In the genomic region with DNA sequence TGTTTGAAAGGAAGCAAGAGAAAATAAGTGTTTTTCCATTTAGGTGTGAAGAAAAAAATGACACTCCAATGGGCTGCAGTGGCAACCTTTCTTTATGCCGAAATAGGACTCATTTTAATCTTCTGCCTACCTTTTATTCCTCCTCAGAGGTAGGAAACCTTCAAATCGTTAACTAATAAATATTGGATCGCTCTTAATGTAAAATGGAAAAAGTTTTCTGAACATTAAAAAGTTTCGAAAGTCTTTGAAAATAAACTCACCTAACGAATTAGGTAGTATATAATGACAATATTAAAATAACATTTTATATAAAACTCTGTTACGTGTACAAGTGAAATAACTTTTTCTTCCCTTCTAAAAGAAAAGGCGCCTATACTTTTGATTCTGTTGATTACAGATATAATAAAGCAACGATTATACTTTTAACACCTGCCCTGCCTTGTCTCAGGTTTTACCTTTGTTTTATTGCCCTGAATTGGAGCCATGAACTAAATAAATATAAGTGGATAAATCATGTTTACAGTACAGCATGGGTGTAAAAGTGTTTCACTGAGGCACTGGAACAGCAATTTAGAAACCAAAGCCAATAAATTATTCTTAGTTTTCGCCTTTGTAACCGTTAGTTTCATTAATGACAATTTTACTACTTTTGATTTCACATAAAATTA, we compare ENCODE assay signal across 8 cellular contexts. TPM values are rescaled to one million over a fixed set of nuclear protein-coding genes. Genes with fewer than 3 reads are reported as not detected.
DNase-seq lines count a peak whose midpoint lies in the region; ATAC-seq and TF ChIP-seq lines count a peak whose summit lies in the region.

No MANE protein-coding gene starts in this region.

- H3K4me2 ChIP-seq in fibroblast of lung (ENCODE audit: extremely low read depth, insufficient read depth, low read length) = peak overlapping the region; percentile 75

- H3K36me3 ChIP-seq in fibroblast of lung (ENCODE audit: control insufficient read depth, insufficient read depth, low read length) (peaks cover 2% of the 10 kb centered on the region), psoas muscle (ENCODE audit: insufficient read depth in 1 of 2, low read depth in 1 of 2) (peaks cover 3 to 30% of the 10 kb centered on the region in 2 donors)

- peak overlapping the region; percentile 90 for H3K9ac ChIP-seq in fibroblast of lung (ENCODE audit: insufficient read depth, low read length)

- ATAC-seq in psoas muscle (peak in 1 of 4 donors; percentile 2), HG03469 (IDR thresholded peaks at IDR 0.05; ENCODE audit: unreplicated experiment) (no peak), GM21360 (IDR thresholded peaks at IDR 0.05; ENCODE audit: unreplicated experiment) (no peak)

- DNase-seq in GM12865 (ENCODE audit: low read depth) (no peak), RWPE1 (ENCODE audit: low spot score) (no peak), fibroblast of lung (ENCODE audit: low read depth in 2 of 2) (no peak), psoas muscle (no peak), RKO (ENCODE audit: low spot score) (no peak), middle frontal gyrus (ENCODE audit: extremely low spot score, low spot score) (no peak)

- peak overlapping the region; percentile 97 for H3K4me3 ChIP-seq in GM12865 (ENCODE audit: low read depth, low read length)
- peak overlapping the region; percentile 57 to 93 (median 84) for H3K4me3 ChIP-seq in fibroblast of lung (replicated peaks in 1 of 4; ENCODE audit: control extremely low read depth in 1 of 4, insufficient read depth in 1 of 4, low read depth in 3 of 4, low read length in 4 of 4)
- H3K4me3 ChIP-seq in psoas muscle = peak overlapping the region; percentile 66

- H3K4me1 ChIP-seq in fibroblast of lung (ENCODE audit: control insufficient read depth, extremely low read depth, insufficient read depth, low read length) = no peaks in the 10 kb centered on the region
- H3K4me1 ChIP-seq in psoas muscle = peaks cover 16% of the 10 kb centered on the region

- intact Hi-C loops in psoas muscle (cut with DNase I) = loop anchor here in 1 of 2 donors (10.0 kb wide), 1 partner anchor 144 kb away; no protein-coding TSS in a partner anchor

- H3K79me2 ChIP-seq in fibroblast of lung (ENCODE audit: control insufficient read depth, insufficient read depth, low read length) = peaks cover 24% of the 10 kb centered on the region

- POLR2A ChIA-PET in RWPE1 (lab: Yijun Ruan, JAX; ENCODE audit: low non-redundant PET) = no interaction called here

- no peaks in the 10 kb centered on the region for H3K9me3 ChIP-seq in fibroblast of lung (ENCODE audit: control insufficient read depth, insufficient read depth, low read depth, low read length)
- no peaks in the 10 kb centered on the region for H3K9me3 ChIP-seq in psoas muscle

- peak overlapping the region; percentile 14 for H2AFZ ChIP-seq in fibroblast of lung (ENCODE audit: low read length)

- TF ChIP-seq CTCF in GM12865 (IDR thresholded peaks at IDR 0.05; ENCODE audit: insufficient read depth, low read depth, low read length, missing control alignments) (no peak), RWPE1 (conservative IDR thresholded peaks at IDR 0.05; ENCODE audit: low read depth) (0 out of 2 replicates have a peak, but pooled peaks have one; percentile 18), fibroblast of lung (conservative IDR thresholded peaks at IDR 0.05 in 1 of 2, IDR thresholded peaks at IDR 0.05 in 1 of 2; ENCODE audit: low read depth in 1 of 2, low read length in 2 of 2) (no peak), psoas muscle (IDR thresholded peaks at IDR 0.05) (no peak)

- no peaks in the 10 kb centered on the region for H4K20me1 ChIP-seq in fibroblast of lung (ENCODE audit: control insufficient read depth, extremely low read depth, insufficient read depth, low read length)

- CTCF ChIA-PET in RWPE1 (lab: Yijun Ruan, JAX) = interaction anchor here (0.6 to 0.8 kb wide), 3 partner anchors 9 to 298 kb away, joined by 3 to 5 read pairs (median 3); no protein-coding TSS in a partner anchor

- H3K27ac ChIP-seq in RWPE1 (peak overlapping the region; percentile 85), fibroblast of lung (ENCODE audit: insufficient read depth, low read length) (peak overlapping the region; percentile 88), psoas muscle (peak overlapping the region; percentile 94)

- WGBS in psoas muscle, 3 donors = 25 to 35% (median 30%) methylated on average over 10 of the region's 10 CpGs

- H3K27me3 ChIP-seq in fibroblast of lung (ENCODE audit: control insufficient read depth, insufficient read depth, low read length) (no peaks in the 10 kb centered on the region), psoas muscle (ENCODE audit: insufficient read depth in 3 of 3, low read length in 2 of 3) (no peaks in the 10 kb centered on the region)

RNA-seq across cellular contexts. Expression of a gene that starts 0.8 kb away (rescaled TPM):
- 40.8 and 64.7 TPM in 2 replicates for total RNA-seq in fibroblast of lung
- 68.5 and 79.7 TPM in 2 replicates for polyA plus RNA-seq in fibroblast of lung
- polyA plus RNA-seq in fibroblast of lung (2012) = 54.0 and 72.0 TPM in 2 replicates
- polyA minus RNA-seq in fibroblast of lung (ENCODE audit: low replicate concordance) = 2.7 and 5.1 TPM in 2 replicates
- 10 to 100 TPM; 48.5 to 72.6 (median 58.0) TPM for total RNA-seq in psoas muscle
- polyA plus RNA-seq in psoas muscle = 10 to 100 TPM; 37.4 to 54.8 (median 50.5) TPM

RNA-seq across cellular contexts. Expression of a gene that starts 17.1 kb away (rescaled TPM):
- total RNA-seq in fibroblast of lung = 6.4 and 8.8 TPM in 2 replicates
- 5.5 TPM in 2 replicates for polyA plus RNA-seq in fibroblast of lung
- polyA plus RNA-seq in fibroblast of lung (2012) = 3.8 and 4.7 TPM in 2 replicates
- polyA minus RNA-seq in fibroblast of lung (ENCODE audit: low replicate concordance) = 0.20 and 2.0 TPM in 2 replicates
- 1 to 10 TPM; 3.3 to 4.9 (median 4.3) TPM for total RNA-seq in psoas muscle
- 1 to 10 TPM; 1.6 to 4.3 (median 2.0) TPM for polyA plus RNA-seq in psoas muscle

RNA-seq across cellular contexts. Expression of a gene that starts 17.1 kb away (rescaled TPM):
- 28.2 and 34.5 TPM in 2 replicates for total RNA-seq in fibroblast of lung
- 32.7 and 40.3 TPM in 2 replicates for polyA plus RNA-seq in fibroblast of lung
- polyA plus RNA-seq in fibroblast of lung (2012) = 20.1 and 26.4 TPM in 2 replicates
- polyA minus RNA-seq in fibroblast of lung (ENCODE audit: low replicate concordance) = 9.8 and 17.0 TPM in 2 replicates
- 10 to 100 TPM; 18.8 to 35.1 (median 20.5) TPM for total RNA-seq in psoas muscle
- polyA plus RNA-seq in psoas muscle = 10 to 100 TPM in 1 of 3 donors, 1 to 10 TPM in 2; 4.8 to 13.5 (median 6.5) TPM
